8 cellular contexts compared by ENCODE assay signal in the genomic region with DNA sequence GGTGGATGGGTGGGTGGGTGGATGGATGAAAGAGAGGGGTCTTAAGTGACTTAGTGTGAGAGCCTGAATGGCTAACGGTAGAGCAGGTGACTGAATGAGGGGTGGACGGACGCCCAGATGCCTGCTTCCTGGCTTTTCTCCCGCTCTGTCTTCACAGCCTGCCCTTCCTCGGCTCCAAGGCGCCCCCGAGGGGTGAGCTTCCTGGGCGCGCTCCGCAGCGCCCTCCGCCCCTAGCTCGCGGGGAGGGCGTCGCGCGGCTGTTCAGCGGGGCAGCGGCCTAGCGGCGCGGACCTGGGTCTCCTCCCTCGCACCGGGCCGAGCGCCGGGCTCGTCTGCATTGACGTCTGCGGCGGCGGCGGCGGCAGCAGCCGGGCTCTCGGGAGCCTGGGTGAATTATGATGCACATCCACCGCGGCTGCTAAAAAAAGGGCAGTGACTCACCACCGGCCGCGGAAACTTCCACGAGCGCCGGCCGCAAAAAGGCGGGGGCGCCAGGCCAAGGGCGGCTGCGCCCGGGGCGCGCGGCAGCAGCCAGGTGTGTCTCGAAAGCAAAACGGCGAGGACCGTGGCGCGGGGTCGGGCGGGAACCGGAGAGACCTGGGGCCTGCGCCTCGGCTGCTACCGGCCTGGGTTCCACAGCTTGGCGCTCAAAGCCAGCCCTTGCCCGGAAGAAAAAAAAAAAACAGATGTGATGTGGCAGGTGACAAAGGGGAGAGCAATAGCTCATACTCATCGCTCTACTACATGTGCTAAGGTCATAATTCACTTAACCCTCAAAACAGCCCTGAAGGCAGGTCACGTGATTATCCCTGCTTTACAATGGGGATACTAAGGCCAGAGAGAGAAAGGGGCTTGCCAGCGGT.
A peak's percentile ranks its signal among the peaks of the same experiment; 100 is the strongest.
DNase-seq lines count a peak whose midpoint lies in the region; TF ChIP-seq lines count a peak whose summit lies in the region.

No MANE protein-coding gene starts in this region.

- H3K4me3 ChIP-seq in GM12875 (ENCODE audit: low read depth, low read length): peak overlapping the region; percentile 44
- H3K4me3 ChIP-seq in HEK293 (ENCODE audit: low read depth, low read length): peak overlapping the region; percentile 26
- peak overlapping the region; percentile 50 for H3K4me3 ChIP-seq in choroid plexus epithelial cell (ENCODE audit: low read depth, low read length)

- DNase-seq in MV-4-11 (lab: John Stamatoyannopoulos, UW) (peak; percentile 83), choroid plexus epithelial cell (ENCODE audit: low read depth) (peak; percentile 90), HuH-7.5 (ENCODE audit: low spot score) (no peak)
- peak; percentile 90 for DNase-seq in activated CD4-positive, alpha-beta T cell treated with anti-CD3 and anti-CD28 coated beads for 48 hours
- DNase-seq in stimulated activated CD4-positive, alpha-beta T cell treated with anti-CD3 and anti-CD28 coated beads, Interleukin-1b, Interleukin-23, amount 100 ng/mL, for 24 hours (ENCODE audit: low read depth in 4 of 4, low spot score in 1 of 4): peak; percentile 53 to 79 (median 67)

- H3K27me3 ChIP-seq in layer of hippocampus (ENCODE audit: control insufficient read depth, insufficient read depth, low read length): no peaks in the 10 kb centered on the region

- H3K9me3 ChIP-seq in HEK293 (ENCODE audit: control insufficient read depth, insufficient read depth, low read depth, low read length): no peaks in the 10 kb centered on the region

- TF ChIP-seq CTCF in GM12875 (IDR thresholded peaks at IDR 0.05; ENCODE audit: borderline replicate concordance, insufficient read depth, low read depth, low read length) (0 out of 2 replicates have a peak, but pooled peaks have one; percentile 7), HEK293 (tag by site-specific recombination; IDR thresholded peaks at IDR 0.05) (peak; percentile 76), choroid plexus epithelial cell (conservative IDR thresholded peaks at IDR 0.05; ENCODE audit: low read depth, low read length) (peak; percentile 35)

- POLR2A ChIA-PET in HEK293 (lab: Yijun Ruan, JAX): no interaction called here

- CTCF ChIA-PET in HEK293 (lab: Yijun Ruan, JAX): interaction anchor here (0.6 kb wide), 2 partner anchors 120 to 131 kb away, joined by 3 read pairs; no protein-coding TSS in a partner anchor

- H3K36me3 ChIP-seq in HEK293 (ENCODE audit: control insufficient read depth in 2 of 2, insufficient read depth in 1 of 2, low read length in 2 of 2): no peaks in the 10 kb centered on the region

- peaks cover 3% of the 10 kb centered on the region; the same call in 1 of the 2 replicates for H3K4me1 ChIP-seq in HEK293 (ENCODE audit: control insufficient read depth, insufficient read depth, low read length)

- H3K27ac ChIP-seq in HEK293 (ENCODE audit: extremely low read depth, low read depth, low read length) (peak overlapping the region; percentile 75; the same call in 1 of the 2 replicates), layer of hippocampus (ENCODE audit: low read depth, low read length) (peak overlapping the region; percentile 6)

TF ChIP-seq in HEK293, 187 proteins besides CTCF, POLR2A, EP300 and RAD21 (continues in another document):
- no peak for TF ChIP-seq ZNF837 (tag by site-specific recombination; IDR thresholded peaks at IDR 0.05)
- no peak for TF ChIP-seq ZNF174 (tag by site-specific recombination; IDR thresholded peaks at IDR 0.05)
- TF ChIP-seq, protein P1, sequence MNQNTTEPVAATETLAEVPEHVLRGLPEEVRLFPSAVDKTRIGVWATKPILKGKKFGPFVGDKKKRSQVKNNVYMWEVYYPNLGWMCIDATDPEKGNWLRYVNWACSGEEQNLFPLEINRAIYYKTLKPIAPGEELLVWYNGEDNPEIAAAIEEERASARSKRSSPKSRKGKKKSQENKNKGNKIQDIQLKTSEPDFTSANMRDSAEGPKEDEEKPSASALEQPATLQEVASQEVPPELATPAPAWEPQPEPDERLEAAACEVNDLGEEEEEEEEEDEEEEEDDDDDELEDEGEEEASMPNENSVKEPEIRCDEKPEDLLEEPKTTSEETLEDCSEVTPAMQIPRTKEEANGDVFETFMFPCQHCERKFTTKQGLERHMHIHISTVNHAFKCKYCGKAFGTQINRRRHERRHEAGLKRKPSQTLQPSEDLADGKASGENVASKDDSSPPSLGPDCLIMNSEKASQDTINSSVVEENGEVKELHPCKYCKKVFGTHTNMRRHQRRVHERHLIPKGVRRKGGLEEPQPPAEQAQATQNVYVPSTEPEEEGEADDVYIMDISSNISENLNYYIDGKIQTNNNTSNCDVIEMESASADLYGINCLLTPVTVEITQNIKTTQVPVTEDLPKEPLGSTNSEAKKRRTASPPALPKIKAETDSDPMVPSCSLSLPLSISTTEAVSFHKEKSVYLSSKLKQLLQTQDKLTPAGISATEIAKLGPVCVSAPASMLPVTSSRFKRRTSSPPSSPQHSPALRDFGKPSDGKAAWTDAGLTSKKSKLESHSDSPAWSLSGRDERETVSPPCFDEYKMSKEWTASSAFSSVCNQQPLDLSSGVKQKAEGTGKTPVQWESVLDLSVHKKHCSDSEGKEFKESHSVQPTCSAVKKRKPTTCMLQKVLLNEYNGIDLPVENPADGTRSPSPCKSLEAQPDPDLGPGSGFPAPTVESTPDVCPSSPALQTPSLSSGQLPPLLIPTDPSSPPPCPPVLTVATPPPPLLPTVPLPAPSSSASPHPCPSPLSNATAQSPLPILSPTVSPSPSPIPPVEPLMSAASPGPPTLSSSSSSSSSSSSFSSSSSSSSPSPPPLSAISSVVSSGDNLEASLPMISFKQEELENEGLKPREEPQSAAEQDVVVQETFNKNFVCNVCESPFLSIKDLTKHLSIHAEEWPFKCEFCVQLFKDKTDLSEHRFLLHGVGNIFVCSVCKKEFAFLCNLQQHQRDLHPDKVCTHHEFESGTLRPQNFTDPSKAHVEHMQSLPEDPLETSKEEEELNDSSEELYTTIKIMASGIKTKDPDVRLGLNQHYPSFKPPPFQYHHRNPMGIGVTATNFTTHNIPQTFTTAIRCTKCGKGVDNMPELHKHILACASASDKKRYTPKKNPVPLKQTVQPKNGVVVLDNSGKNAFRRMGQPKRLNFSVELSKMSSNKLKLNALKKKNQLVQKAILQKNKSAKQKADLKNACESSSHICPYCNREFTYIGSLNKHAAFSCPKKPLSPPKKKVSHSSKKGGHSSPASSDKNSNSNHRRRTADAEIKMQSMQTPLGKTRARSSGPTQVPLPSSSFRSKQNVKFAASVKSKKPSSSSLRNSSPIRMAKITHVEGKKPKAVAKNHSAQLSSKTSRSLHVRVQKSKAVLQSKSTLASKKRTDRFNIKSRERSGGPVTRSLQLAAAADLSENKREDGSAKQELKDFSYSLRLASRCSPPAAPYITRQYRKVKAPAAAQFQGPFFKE (tag by site-specific recombination; IDR thresholded peaks at IDR 0.05; ENCODE audit: borderline replicate concordance): no peak
- TF ChIP-seq, protein P2, sequence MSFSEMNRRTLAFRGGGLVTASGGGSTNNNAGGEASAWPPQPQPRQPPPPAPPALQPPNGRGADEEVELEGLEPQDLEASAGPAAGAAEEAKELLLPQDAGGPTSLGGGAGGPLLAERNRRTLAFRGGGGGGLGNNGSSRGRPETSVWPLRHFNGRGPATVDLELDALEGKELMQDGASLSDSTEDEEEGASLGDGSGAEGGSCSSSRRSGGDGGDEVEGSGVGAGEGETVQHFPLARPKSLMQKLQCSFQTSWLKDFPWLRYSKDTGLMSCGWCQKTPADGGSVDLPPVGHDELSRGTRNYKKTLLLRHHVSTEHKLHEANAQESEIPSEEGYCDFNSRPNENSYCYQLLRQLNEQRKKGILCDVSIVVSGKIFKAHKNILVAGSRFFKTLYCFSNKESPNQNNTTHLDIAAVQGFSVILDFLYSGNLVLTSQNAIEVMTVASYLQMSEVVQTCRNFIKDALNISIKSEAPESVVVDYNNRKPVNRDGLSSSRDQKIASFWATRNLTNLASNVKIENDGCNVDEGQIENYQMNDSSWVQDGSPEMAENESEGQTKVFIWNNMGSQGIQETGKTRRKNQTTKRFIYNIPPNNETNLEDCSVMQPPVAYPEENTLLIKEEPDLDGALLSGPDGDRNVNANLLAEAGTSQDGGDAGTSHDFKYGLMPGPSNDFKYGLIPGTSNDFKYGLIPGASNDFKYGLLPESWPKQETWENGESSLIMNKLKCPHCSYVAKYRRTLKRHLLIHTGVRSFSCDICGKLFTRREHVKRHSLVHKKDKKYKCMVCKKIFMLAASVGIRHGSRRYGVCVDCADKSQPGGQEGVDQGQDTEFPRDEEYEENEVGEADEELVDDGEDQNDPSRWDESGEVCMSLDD (tag by site-specific recombination; IDR thresholded peaks at IDR 0.05): 0 out of 2 replicates have a peak, but pooled peaks have one; percentile 18
- TF ChIP-seq ZNF140 (tag by site-specific recombination; IDR thresholded peaks at IDR 0.05): no peak
- peak; percentile 71 for TF ChIP-seq ZNF341 (tag by site-specific recombination; IDR thresholded peaks at IDR 0.05; ENCODE audit: low read depth)
- no peak for TF ChIP-seq SETDB1 (IDR thresholded peaks at IDR 0.05; ENCODE audit: insufficient read length, low read length)
- no peak for TF ChIP-seq ZFP41 (tag by site-specific recombination; IDR thresholded peaks at IDR 0.05; ENCODE audit: borderline replicate concordance)
- TF ChIP-seq, protein P3, sequence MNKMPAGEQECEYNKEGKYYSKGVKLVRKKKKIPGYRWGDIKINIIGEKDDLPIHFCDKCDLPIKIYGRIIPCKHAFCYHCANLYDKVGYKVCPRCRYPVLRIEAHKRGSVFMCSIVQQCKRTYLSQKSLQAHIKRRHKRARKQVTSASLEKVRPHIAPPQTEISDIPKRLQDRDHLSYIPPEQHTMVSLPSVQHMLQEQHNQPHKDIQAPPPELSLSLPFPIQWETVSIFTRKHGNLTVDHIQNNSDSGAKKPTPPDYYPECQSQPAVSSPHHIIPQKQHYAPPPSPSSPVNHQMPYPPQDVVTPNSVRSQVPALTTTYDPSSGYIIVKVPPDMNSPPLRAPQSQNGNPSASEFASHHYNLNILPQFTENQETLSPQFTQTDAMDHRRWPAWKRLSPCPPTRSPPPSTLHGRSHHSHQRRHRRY (tag by site-specific recombination; IDR thresholded peaks at IDR 0.05): no peak
- TF ChIP-seq SP7 (tag by site-specific recombination; IDR thresholded peaks at IDR 0.05): peak; percentile 56; the same call in 1 of the 2 replicates
- TF ChIP-seq ZNF10 (tag by site-specific recombination; IDR thresholded peaks at IDR 0.05): no peak
- TF ChIP-seq, protein P4, sequence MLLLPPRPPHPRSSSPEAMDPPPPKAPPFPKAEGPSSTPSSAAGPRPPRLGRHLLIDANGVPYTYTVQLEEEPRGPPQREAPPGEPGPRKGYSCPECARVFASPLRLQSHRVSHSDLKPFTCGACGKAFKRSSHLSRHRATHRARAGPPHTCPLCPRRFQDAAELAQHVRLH (tag by site-specific recombination; IDR thresholded peaks at IDR 0.05): no peak
- no peak for TF ChIP-seq ZNF585B (tag by site-specific recombination; IDR thresholded peaks at IDR 0.05)

Comparison
In these comparisons a context has a peak if more than half of its experiments do, and no peak if none do; other contexts are left out.
1. CTCF ChIP-seq: peak in every context shown above with its lines; median percentile 76 in HEK293; 35 in choroid plexus epithelial cell; 7 in GM12875.